ENCODE assay signal across 22 cellular contexts in the genomic region with DNA sequence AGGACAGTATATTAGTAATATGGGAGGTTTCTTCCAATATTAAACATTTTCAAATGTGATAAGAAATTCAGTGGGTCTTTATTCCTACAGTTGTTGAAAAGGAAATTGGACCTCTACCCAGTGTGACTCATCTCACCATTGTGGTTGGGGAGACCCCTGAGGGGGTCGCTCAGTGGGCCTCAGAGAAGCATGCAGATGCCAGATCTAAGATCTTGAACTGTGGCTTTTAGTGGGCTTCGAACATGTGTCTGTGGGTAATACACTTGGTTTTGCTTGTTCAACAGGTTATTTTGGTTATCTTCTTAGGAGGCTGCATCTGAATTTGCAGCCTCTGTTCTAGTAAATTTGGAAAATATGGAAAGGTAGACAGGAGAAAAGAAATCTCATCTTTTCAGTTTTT.
"Had no signal": no experiment of that assay in that cellular context is flagged by ENCODE, and none has a peak within 500 bp of the region (broad histone marks: within the 10 kb centered on the region; RNA-seq: fewer than 3 reads in every experiment).

No MANE protein-coding gene starts in this region.

- H3K27ac ChIP-seq: SJSA1, SK-N-MC had no signal

- DNase-seq: IMR-90, Karpas-422, KG1, MM.1S, NCI-H1048, NCI-H1105, NCI-H1417, NCI-H1436 treated with DMSO at 0.1 percent for 48 hours, NCI-H1694, NCI-H187 treated with DMSO at 0.1 percent for 48 hours, NCI-H2029 treated with DMSO at 0.1 percent for 48 hours, NCI-H2171 treated with DMSO at 0.1 percent for 48 hours, NCI-H524 treated with DMSO at 0.1 percent for 48 hours, NCI-H69, NCI-H774, Right ventricle myocardium superior, RPMI8226, SIG-M5 had no signal

- ATAC-seq: HepG2 had no signal

- H3K9me3 ChIP-seq: SJSA1 had no signal

- FAIRE-seq: HepG2, RCC 7860 had no signal

- H3K4me3 ChIP-seq: SJSA1, SK-N-MC had no signal

- H3K27me3 ChIP-seq: SJSA1 had no signal
